21 cellular contexts compared by ENCODE assay signal in genomic region chr13:33590936-33591335, GRCh38.
"Had no signal": no experiment of that assay in that cellular context is flagged by ENCODE, and none has a peak within 500 bp of the region (broad histone marks: within the 10 kb centered on the region; RNA-seq: fewer than 3 reads in every experiment).

No MANE protein-coding gene starts in this region.

- DNase-seq: activated B cell treated with CpG ODN at 0.5 μM for 24 hours; activated CD4-positive, alpha-beta memory T cell treated with anti-CD3 and anti-CD28 coated beads for 36 hours; activated CD4-positive, alpha-beta T cell treated with anti-CD3 and anti-CD28 coated beads for 4 hours; activated CD4-positive, alpha-beta T cell treated with anti-CD3 and anti-CD28 coated beads, Interleukin-2, amount 10 ng/mL, durations not matched to agents 24 days and 14 days; activated CD4-positive, alpha-beta T cell treated with anti-CD3 and anti-CD28 coated beads, Interleukin-2, amount 50 U/mL, for 1 hour; activated CD4-positive, alpha-beta T cell treated with anti-CD3 and anti-CD28 coated beads, Interleukin-2, amount 50 U/mL, for 4 hours; activated CD4-positive, CD25-positive, alpha-beta regulatory T cell treated with anti-CD3 and anti-CD28 coated beads, Interleukin-2, amount 50 U/mL, for 72 hours; activated CD8-positive, alpha-beta memory T cell treated with anti-CD3 and anti-CD28 coated beads, Interleukin-2, amount 50 U/mL, for 4 hours; activated CD8-positive, alpha-beta T cell treated with anti-CD3 and anti-CD28 coated beads for 36 hours; activated effector memory CD4-positive, alpha-beta T cell treated with Interleukin-2 at 50 U/mL for 16 hours; activated gamma-delta T cell; activated naive CD4-positive, alpha-beta T cell treated with anti-CD3 and anti-CD28 coated beads, Interleukin-2, amount 10 ng/mL, durations not matched to agents 7 days and 5 days; activated naive CD4-positive, alpha-beta T cell treated with Interleukin-2 at 50 U/mL for 16 hours; activated naive CD8-positive, alpha-beta T cell treated with anti-CD3 and anti-CD28 coated beads, Interleukin-2, amount 10 ng/mL, durations not matched to agents 7 days and 5 days; activated naive CD8-positive, alpha-beta T cell treated with anti-CD3 and anti-CD28 coated beads, Interleukin-2, amount 50 U/mL, for 24 hours; activated T-cell treated with anti-CD3 and anti-CD28 coated beads, Interleukin-2, amount 50 U/mL, for 24 hours; activated T-cell treated with anti-CD3 and anti-CD28 coated beads, Interleukin-2, amount 50 U/mL, for 48 hours; cerebellar nuclear complex; T-helper 1 cell; T-helper 2 cell; T-helper 9 cell had no signal
